Comparison of ENCODE assay signal across 12 cellular contexts in the genomic region with DNA sequence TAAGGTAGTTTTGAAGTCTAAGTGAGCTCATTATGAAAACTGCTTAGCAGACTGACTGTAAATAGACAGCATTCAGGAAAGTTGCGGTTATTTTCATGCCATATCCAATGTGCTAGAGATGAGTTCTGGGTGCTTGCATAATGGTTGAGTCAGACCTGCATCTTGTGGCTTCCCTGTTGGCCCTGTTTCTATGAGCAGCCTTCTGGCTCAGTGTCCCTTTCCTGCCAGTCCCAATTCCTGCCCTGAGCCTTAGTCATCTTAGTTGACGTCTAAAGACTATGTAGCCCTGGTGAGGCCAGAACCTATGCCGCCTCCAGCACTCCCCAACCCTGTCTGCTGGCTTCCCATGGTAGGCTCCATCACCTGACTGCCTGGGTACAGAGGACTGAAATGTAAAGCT.
DNase-seq lines count a peak whose midpoint lies in the region; ATAC-seq and TF ChIP-seq lines count a peak whose summit lies in the region.
"Had no signal": no experiment of that assay in that cellular context is flagged by ENCODE, and none has a peak within 500 bp of the region (broad histone marks: within the 10 kb centered on the region; RNA-seq: fewer than 3 reads in every experiment).

No MANE protein-coding gene starts in this region.

- peak overlapping the region; percentile 18 for H3K27ac Mint-ChIP-seq in activated CD4-positive, alpha-beta memory T cell treated with anti-CD3 and anti-CD28 coated beads, Interleukin-2, amount 10 ng/mL, durations not matched to agents 7 days and 5 days
- H3K27ac Mint-ChIP-seq: progenitor cell of endocrine pancreas had no signal

- H3K4me1 Mint-ChIP-seq in activated CD4-positive, alpha-beta memory T cell treated with anti-CD3 and anti-CD28 coated beads, Interleukin-2, amount 10 ng/mL, durations not matched to agents 7 days and 5 days = peaks cover 48% of the 10 kb centered on the region

- no peaks in the 10 kb centered on the region for H3K9me3 Mint-ChIP-seq in activated CD4-positive, alpha-beta memory T cell treated with anti-CD3 and anti-CD28 coated beads, Interleukin-2, amount 10 ng/mL, durations not matched to agents 7 days and 5 days

- POLR2A ChIA-PET in activated CD4-positive, alpha-beta memory T cell treated with anti-CD3 and anti-CD28 coated beads, Interleukin-2, amount 10 ng/mL, durations not matched to agents 7 days and 5 days (lab: Charles Lee) = interaction anchor here (0.7 to 8.5 kb wide), 5 partner anchors 17 to 312 kb away, joined by 4 to 69 read pairs (median 6); partner anchors contain the start of gene TNFSF8
- POLR2A ChIA-PET in GM10248 (lab: Yijun Ruan, JAX) = no interaction called here

- CTCF ChIA-PET in activated CD4-positive, alpha-beta memory T cell treated with anti-CD3 and anti-CD28 coated beads, Interleukin-2, amount 10 ng/mL, durations not matched to agents 7 days and 5 days (lab: Charles Lee) = interaction anchor here (0.9 to 13.7 kb wide), 4 partner anchors 8 to 327 kb away, joined by 3 to 173 read pairs (median 9); partner anchors contain the start of gene TEX48
- CTCF ChIA-PET in GM10248 (lab: Yijun Ruan, JAX) = interaction anchor here (0.7 to 4.5 kb wide), 5 partner anchors 8 to 345 kb away, joined by 3 to 25 read pairs (median 4); partner anchors contain the start of gene TEX48

- peaks cover 9% of the 10 kb centered on the region for H3K36me3 Mint-ChIP-seq in activated CD4-positive, alpha-beta memory T cell treated with anti-CD3 and anti-CD28 coated beads, Interleukin-2, amount 10 ng/mL, durations not matched to agents 7 days and 5 days (ENCODE audit: low read depth)

- H3K4me3 Mint-ChIP-seq in activated CD4-positive, alpha-beta memory T cell treated with anti-CD3 and anti-CD28 coated beads, Interleukin-2, amount 10 ng/mL, durations not matched to agents 7 days and 5 days = no peak overlapping the region

- ATAC-seq in HG03460 (IDR thresholded peaks at IDR 0.05; ENCODE audit: unreplicated experiment) (no peak), GM21367 (IDR thresholded peaks at IDR 0.05; ENCODE audit: unreplicated experiment) (no peak)

- peaks cover 6% of the 10 kb centered on the region for H3K27me3 Mint-ChIP-seq in activated CD4-positive, alpha-beta memory T cell treated with anti-CD3 and anti-CD28 coated beads, Interleukin-2, amount 10 ng/mL, durations not matched to agents 7 days and 5 days

- TF ChIP-seq CTCF in GM10248 (IDR thresholded peaks at IDR 0.05; ENCODE audit: control extremely low read depth, extremely low read depth, low read depth, missing control alignments) = no peak

- peak; percentile 32 for DNase-seq in AG08396 (ENCODE audit: low spot score)
- DNase-seq in GM04504 (ENCODE audit: low read depth) = peak; percentile 95
- peak; percentile 50 for DNase-seq in activated CD4-positive, alpha-beta memory T cell treated with anti-CD3 and anti-CD28 coated beads, Interleukin-2, amount 10 ng/mL, durations not matched to agents 7 days and 5 days
- peak; percentile 36 for DNase-seq in inferior parietal cortex (ENCODE audit: extremely low spot score)
- DNase-seq in GM10248 (ENCODE audit: extremely low spot score) = no peak
- DNase-seq in NCI-H526 treated with DMSO at 0.1 percent for 48 hours (lab: John Stamatoyannopoulos, UW) = no peak
- DNase-seq: DMS153, left cardiac atrium, NCI-H1694 treated with DMSO at 0.1 percent for 48 hours had no signal

Comparison
In these comparisons a context has a peak if more than half of its experiments do, and no peak if none do; other contexts are left out.
1. DNase-seq: peak in AG08396 (single experiment), GM04504 (single experiment), activated CD4-positive, alpha-beta memory T cell treated with anti-CD3 and anti-CD28 coated beads, Interleukin-2, amount 10 ng/mL, durations not matched to agents 7 days and 5 days (single experiment) and inferior parietal cortex (single experiment); none in GM10248 (single experiment) and NCI-H526 treated with DMSO at 0.1 percent for 48 hours (single experiment).